Comparison of ENCODE assay signal across 14 cellular contexts in the genomic region with DNA sequence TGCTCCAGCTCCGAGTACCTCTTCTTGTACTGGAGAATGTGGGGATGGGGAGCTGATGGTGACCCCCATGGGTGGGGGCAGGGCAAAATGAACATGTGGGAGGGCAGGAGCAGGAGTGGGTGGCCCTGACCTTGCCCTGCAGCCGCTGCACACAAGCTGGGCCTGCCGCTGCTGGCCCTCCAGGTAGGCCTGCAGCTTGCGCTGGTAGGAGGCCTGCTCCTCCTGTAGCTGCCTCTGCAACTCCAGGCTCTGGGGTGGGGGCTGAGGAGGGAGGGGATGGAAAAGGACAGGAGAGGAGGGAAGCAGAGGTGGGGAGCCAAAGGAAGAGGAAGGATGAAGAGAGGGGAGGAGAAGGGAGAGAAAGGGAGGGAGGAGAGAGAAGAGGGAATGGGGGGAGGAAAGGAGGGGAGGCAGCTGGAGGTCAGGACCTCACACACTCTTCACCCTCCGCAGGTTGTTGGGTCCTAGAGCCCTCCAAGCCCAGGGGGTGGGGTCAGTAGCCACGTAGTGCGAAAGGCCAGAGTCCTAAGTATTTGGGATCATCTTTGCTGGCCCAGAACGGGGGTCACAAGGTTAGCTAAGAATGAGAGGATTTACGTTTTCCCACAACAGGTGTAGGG. TPM values are rescaled to one million over a fixed set of nuclear protein-coding genes. Genes with fewer than 3 reads are reported as not detected.
DNase-seq lines count a peak whose midpoint lies in the region; ATAC-seq and TF ChIP-seq lines count a peak whose summit lies in the region.
"Had no signal": no experiment of that assay in that cellular context is flagged by ENCODE, and none has a peak within 500 bp of the region (broad histone marks: within the 10 kb centered on the region; RNA-seq: fewer than 3 reads in every experiment).

No MANE protein-coding gene starts in this region.

- TF ChIP-seq CTCF in HEK293 (tag by site-specific recombination; IDR thresholded peaks at IDR 0.05) (no peak), brain (conservative IDR thresholded peaks at IDR 0.05) (no peak)

- peak overlapping the region in 3 of 5 experiments; percentile 59 to 83 (median 62) for H3K27ac Mint-ChIP-seq in brain

- peaks cover 25% of the 10 kb centered on the region for H3K4me1 Mint-ChIP-seq in brain

- POLR2A ChIA-PET in HEK293 (lab: Yijun Ruan, JAX), result no interaction called here

- H3K27ac ChIP-seq in HEK293 (ENCODE audit: extremely low read depth, low read depth, low read length), result no peak overlapping the region

- intact Hi-C loops in sciatic nerve (cut with DNase I), result no loop called here

- H3K36me3 Mint-ChIP-seq in brain, result peaks cover 17% of the 10 kb centered on the region

- H3K27me3 Mint-ChIP-seq in brain, result no peaks in the 10 kb centered on the region

- H3K4me3 Mint-ChIP-seq in brain, result no peak overlapping the region

- no peak overlapping the region for H3K4me3 ChIP-seq in HEK293 (ENCODE audit: low read depth, low read length)
- H3K4me3 ChIP-seq: HAP-1 had no signal

- no peak for TF ChIP-seq POLR2A in GM18505 (IDR thresholded peaks at IDR 0.05; ENCODE audit: borderline replicate concordance, extremely low read depth, insufficient read depth, insufficient read length)

- ATAC-seq in sciatic nerve (no peak), GM18505 (IDR thresholded peaks at IDR 0.05; ENCODE audit: unreplicated experiment) (no peak)

- peaks cover 0 to 56% of the 10 kb centered on the region in 2 experiments; a peak in 2 of 3 replicates for H3K36me3 ChIP-seq in HEK293 (ENCODE audit: control insufficient read depth in 2 of 2, insufficient read depth in 1 of 2, low read length in 2 of 2)

- no peaks in the 10 kb centered on the region for H3K9me3 ChIP-seq in HEK293 (ENCODE audit: control insufficient read depth, insufficient read depth, low read depth, low read length)
- H3K9me3 ChIP-seq: HAP-1 had no signal

- H3K9me3 Mint-ChIP-seq in brain, result no peaks in the 10 kb centered on the region

- DNase-seq in left kidney (ENCODE audit: low read depth, low spot score) (peak; percentile 37), sciatic nerve (ENCODE audit: low spot score) (peak; percentile 40), hepatic stellate cell (ENCODE audit: low spot score) (no peak), superior temporal gyrus (ENCODE audit: extremely low spot score) (no peak)
- DNase-seq: COR-L47, NCI-H187 treated with DMSO at 0.1 percent for 48 hours, NCI-H446, NCI-H69, SHP77 had no signal

- no peaks in the 10 kb centered on the region for H3K4me1 ChIP-seq in HEK293 (ENCODE audit: control insufficient read depth, insufficient read depth, low read length)
- H3K4me1 ChIP-seq: HAP-1 had no signal

- CTCF ChIA-PET in HEK293 (lab: Yijun Ruan, JAX), result interaction anchor here (0.6 kb wide), 1 partner anchor 128 kb away, joined by 4 read pairs; no protein-coding TSS in a partner anchor

TF ChIP-seq in HEK293, 187 proteins besides CTCF, POLR2A, EP300 and RAD21:
- TF ChIP-seq ZNF658 (tag by site-specific recombination; IDR thresholded peaks at IDR 0.05), result no peak
- TF ChIP-seq ZNF837 (tag by site-specific recombination; IDR thresholded peaks at IDR 0.05), result no peak
- peak; percentile 68 for TF ChIP-seq ZNF398 (tag by site-specific recombination; IDR thresholded peaks at IDR 0.05)
- TF ChIP-seq ZNF792 (tag by site-specific recombination; IDR thresholded peaks at IDR 0.05), result no peak
- peak; percentile 52; the same call in 1 of the 2 replicates for TF ChIP-seq ZIC2 (tag by site-specific recombination; IDR thresholded peaks at IDR 0.05)
- peak; percentile 39; the same call in 1 of the 2 replicates for TF ChIP-seq WT1 (tag by site-specific recombination; IDR thresholded peaks at IDR 0.05)
- 0 out of 2 replicates have a peak, but pooled peaks have one; percentile 17 for TF ChIP-seq SCRT2 (tag by site-specific recombination; IDR thresholded peaks at IDR 0.05)

RNA-seq across cellular contexts. Expression of gene RNU1-1, which starts 22.9 kb away (rescaled TPM):
- not detected for polyA plus RNA-seq in brain (ENCODE audit: insufficient read depth, low read depth, low replicate concordance)
- total RNA-seq in sciatic nerve, result 13,769 TPM

RNA-seq across cellular contexts. Expression of gene NECAP2, which starts 50.6 kb away (rescaled TPM):
- polyA plus RNA-seq in brain (ENCODE audit: insufficient read depth, low read depth, low replicate concordance), result 63.8 TPM
- total RNA-seq in sciatic nerve, result 52.9 TPM

RNA-seq across cellular contexts. Expression of gene SPATA21, which starts 53.9 kb away (rescaled TPM):
- not detected for polyA plus RNA-seq in brain (ENCODE audit: insufficient read depth, low read depth, low replicate concordance)
- total RNA-seq in sciatic nerve, result 0.49 TPM
- total RNA-seq: Daoy had no signal

Comparison
In these comparisons a context has a peak if more than half of its experiments do, and no peak if none do; other contexts are left out.
1. DNase-seq: peak in left kidney (single experiment) and sciatic nerve (single experiment); none in hepatic stellate cell (single experiment) and superior temporal gyrus (single experiment).